ENCODE assay signal across 1 cellular context in genomic region chr17:8079291-8080207, GRCh38.
TF ChIP-seq lines count a peak whose summit lies in the region.

No MANE protein-coding gene starts in this region.

TF ChIP-seq in HepG2, 621 proteins besides CTCF, POLR2A, EP300 and RAD21 (continued from another document and continues in another):
- TF ChIP-seq ERF (CRISPR knock-in tag; IDR thresholded peaks at IDR 0.05) = peak; percentile 3; the same call in 1 of the 2 replicates
- TF ChIP-seq, protein P1, sequence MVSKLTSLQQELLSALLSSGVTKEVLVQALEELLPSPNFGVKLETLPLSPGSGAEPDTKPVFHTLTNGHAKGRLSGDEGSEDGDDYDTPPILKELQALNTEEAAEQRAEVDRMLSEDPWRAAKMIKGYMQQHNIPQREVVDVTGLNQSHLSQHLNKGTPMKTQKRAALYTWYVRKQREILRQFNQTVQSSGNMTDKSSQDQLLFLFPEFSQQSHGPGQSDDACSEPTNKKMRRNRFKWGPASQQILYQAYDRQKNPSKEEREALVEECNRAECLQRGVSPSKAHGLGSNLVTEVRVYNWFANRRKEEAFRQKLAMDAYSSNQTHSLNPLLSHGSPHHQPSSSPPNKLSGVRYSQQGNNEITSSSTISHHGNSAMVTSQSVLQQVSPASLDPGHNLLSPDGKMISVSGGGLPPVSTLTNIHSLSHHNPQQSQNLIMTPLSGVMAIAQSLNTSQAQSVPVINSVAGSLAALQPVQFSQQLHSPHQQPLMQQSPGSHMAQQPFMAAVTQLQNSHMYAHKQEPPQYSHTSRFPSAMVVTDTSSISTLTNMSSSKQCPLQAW (CRISPR knock-in tag; IDR thresholded peaks at IDR 0.05) = peak; percentile 47; the same call in 1 of the 2 replicates
- TF ChIP-seq HOXD1 (CRISPR knock-in tag; IDR thresholded peaks at IDR 0.05) = no peak
- peak; percentile 57 for TF ChIP-seq RBFOX2 (IDR thresholded peaks at IDR 0.05; ENCODE audit: low read depth, low read length)
- no peak for TF ChIP-seq ZNF3 (CRISPR knock-in tag; IDR thresholded peaks at IDR 0.05)
- TF ChIP-seq POGK (CRISPR knock-in tag; conservative IDR thresholded peaks at IDR 0.05) = peak; percentile 56; the same call in 1 of the 2 replicates
- TF ChIP-seq FOXO1 (CRISPR knock-in tag; IDR thresholded peaks at IDR 0.05) = peak; percentile 7; the same call in 1 of the 2 replicates
- no peak for TF ChIP-seq CENPT (CRISPR knock-in tag; IDR thresholded peaks at IDR 0.05; ENCODE audit: low read depth)
- TF ChIP-seq, protein P2, sequence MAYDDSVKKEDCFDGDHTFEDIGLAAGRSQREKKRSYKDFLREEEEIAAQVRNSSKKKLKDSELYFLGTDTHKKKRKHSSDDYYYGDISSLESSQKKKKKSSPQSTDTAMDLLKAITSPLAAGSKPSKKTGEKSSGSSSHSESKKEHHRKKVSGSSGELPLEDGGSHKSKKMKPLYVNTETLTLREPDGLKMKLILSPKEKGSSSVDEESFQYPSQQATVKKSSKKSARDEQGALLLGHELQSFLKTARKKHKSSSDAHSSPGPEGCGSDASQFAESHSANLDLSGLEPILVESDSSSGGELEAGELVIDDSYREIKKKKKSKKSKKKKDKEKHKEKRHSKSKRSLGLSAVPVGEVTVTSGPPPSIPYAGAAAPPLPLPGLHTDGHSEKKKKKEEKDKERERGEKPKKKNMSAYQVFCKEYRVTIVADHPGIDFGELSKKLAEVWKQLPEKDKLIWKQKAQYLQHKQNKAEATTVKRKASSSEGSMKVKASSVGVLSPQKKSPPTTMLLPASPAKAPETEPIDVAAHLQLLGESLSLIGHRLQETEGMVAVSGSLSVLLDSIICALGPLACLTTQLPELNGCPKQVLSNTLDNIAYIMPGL (CRISPR knock-in tag; IDR thresholded peaks at IDR 0.05; ENCODE audit: borderline replicate concordance in 1 of 2, low read depth in 1 of 2) = peak; percentile 72 to 76
- TF ChIP-seq ZNF678 (CRISPR knock-in tag; IDR thresholded peaks at IDR 0.05) = no peak
- no peak for TF ChIP-seq CHCHD3 (CRISPR knock-in tag; IDR thresholded peaks at IDR 0.05)
- no peak for TF ChIP-seq ZNF740 (CRISPR knock-in tag; IDR thresholded peaks at IDR 0.05)
- 0 out of 2 replicates have a peak, but pooled peaks have one; percentile 19 for TF ChIP-seq TMF1 (CRISPR knock-in tag; IDR thresholded peaks at IDR 0.05; ENCODE audit: low read depth)
- 0 out of 2 replicates have a peak, but pooled peaks have one; percentile 39 for TF ChIP-seq CCDC6 (CRISPR knock-in tag; IDR thresholded peaks at IDR 0.05)
- TF ChIP-seq FOXA3 (CRISPR knock-in tag; IDR thresholded peaks at IDR 0.05) = peak; percentile 27; the same call in 1 of the 2 replicates
- TF ChIP-seq HNRNPK (IDR thresholded peaks at IDR 0.05; ENCODE audit: low read depth, low read length, poor library complexity, severe bottlenecking) = peak; percentile 18
- TF ChIP-seq ZNF24 (IDR thresholded peaks at IDR 0.05) = no peak
- TF ChIP-seq, protein P3, sequence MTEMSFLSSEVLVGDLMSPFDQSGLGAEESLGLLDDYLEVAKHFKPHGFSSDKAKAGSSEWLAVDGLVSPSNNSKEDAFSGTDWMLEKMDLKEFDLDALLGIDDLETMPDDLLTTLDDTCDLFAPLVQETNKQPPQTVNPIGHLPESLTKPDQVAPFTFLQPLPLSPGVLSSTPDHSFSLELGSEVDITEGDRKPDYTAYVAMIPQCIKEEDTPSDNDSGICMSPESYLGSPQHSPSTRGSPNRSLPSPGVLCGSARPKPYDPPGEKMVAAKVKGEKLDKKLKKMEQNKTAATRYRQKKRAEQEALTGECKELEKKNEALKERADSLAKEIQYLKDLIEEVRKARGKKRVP (CRISPR knock-in tag; IDR thresholded peaks at IDR 0.05) = peak in 1 of 2 experiments; percentile 48; a peak in 1 of 4 replicates
- no peak for TF ChIP-seq SNAPC5 (CRISPR knock-in tag; IDR thresholded peaks at IDR 0.05; ENCODE audit: borderline replicate concordance)
- TF ChIP-seq ZNF773 (CRISPR knock-in tag; IDR thresholded peaks at IDR 0.05; ENCODE audit: borderline replicate concordance) = no peak
- TF ChIP-seq NFE2 (CRISPR knock-in tag; IDR thresholded peaks at IDR 0.05) = no peak
- TF ChIP-seq ELF4 (CRISPR knock-in tag; IDR thresholded peaks at IDR 0.05; ENCODE audit: borderline replicate concordance) = no peak
- peak; percentile 79; the same call in 1 of the 2 replicates for TF ChIP-seq NRL (CRISPR knock-in tag; IDR thresholded peaks at IDR 0.05; ENCODE audit: borderline replicate concordance)
- no peak for TF ChIP-seq CHD4 (IDR thresholded peaks at IDR 0.05; ENCODE audit: borderline replicate concordance, low read length)
- 0 out of 2 replicates have a peak, but pooled peaks have one; percentile 45 for TF ChIP-seq ZNF30 (CRISPR knock-in tag; IDR thresholded peaks at IDR 0.05)
- TF ChIP-seq, protein P4, sequence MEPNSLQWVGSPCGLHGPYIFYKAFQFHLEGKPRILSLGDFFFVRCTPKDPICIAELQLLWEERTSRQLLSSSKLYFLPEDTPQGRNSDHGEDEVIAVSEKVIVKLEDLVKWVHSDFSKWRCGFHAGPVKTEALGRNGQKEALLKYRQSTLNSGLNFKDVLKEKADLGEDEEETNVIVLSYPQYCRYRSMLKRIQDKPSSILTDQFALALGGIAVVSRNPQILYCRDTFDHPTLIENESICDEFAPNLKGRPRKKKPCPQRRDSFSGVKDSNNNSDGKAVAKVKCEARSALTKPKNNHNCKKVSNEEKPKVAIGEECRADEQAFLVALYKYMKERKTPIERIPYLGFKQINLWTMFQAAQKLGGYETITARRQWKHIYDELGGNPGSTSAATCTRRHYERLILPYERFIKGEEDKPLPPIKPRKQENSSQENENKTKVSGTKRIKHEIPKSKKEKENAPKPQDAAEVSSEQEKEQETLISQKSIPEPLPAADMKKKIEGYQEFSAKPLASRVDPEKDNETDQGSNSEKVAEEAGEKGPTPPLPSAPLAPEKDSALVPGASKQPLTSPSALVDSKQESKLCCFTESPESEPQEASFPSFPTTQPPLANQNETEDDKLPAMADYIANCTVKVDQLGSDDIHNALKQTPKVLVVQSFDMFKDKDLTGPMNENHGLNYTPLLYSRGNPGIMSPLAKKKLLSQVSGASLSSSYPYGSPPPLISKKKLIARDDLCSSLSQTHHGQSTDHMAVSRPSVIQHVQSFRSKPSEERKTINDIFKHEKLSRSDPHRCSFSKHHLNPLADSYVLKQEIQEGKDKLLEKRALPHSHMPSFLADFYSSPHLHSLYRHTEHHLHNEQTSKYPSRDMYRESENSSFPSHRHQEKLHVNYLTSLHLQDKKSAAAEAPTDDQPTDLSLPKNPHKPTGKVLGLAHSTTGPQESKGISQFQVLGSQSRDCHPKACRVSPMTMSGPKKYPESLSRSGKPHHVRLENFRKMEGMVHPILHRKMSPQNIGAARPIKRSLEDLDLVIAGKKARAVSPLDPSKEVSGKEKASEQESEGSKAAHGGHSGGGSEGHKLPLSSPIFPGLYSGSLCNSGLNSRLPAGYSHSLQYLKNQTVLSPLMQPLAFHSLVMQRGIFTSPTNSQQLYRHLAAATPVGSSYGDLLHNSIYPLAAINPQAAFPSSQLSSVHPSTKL (CRISPR knock-in tag; IDR thresholded peaks at IDR 0.05) = peak; percentile 45
- TF ChIP-seq ZMYM2 (CRISPR knock-in tag; IDR thresholded peaks at IDR 0.05) = 0 out of 2 replicates have a peak, but pooled peaks have one; percentile 46
- TF ChIP-seq, protein P5, sequence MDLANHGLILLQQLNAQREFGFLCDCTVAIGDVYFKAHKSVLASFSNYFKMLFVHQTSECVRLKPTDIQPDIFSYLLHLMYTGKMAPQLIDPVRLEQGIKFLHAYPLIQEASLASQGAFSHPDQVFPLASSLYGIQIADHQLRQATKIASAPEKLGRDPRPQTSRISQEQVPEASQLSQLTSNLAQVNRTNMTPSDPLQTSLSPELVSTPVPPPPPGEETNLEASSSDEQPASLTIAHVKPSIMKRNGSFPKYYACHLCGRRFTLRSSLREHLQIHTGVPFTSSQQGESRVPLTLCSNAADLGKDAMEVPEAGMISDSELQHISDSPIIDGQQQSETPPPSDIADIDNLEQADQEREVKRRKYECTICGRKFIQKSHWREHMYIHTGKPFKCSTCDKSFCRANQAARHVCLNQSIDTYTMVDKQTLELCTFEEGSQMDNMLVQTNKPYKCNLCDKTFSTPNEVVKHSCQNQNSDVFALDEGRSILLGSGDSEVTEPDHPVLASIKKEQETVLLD (CRISPR knock-in tag; IDR thresholded peaks at IDR 0.05; ENCODE audit: low read depth) = 0 out of 2 replicates have a peak, but pooled peaks have one; percentile 31
- peak; percentile 33; the same call in 1 of the 2 replicates for TF ChIP-seq KLF6 (CRISPR knock-in tag; IDR thresholded peaks at IDR 0.05)
- TF ChIP-seq ZFYVE20 (CRISPR knock-in tag; IDR thresholded peaks at IDR 0.05; ENCODE audit: borderline replicate concordance, low read depth) = no peak
- TF ChIP-seq KAT8 (CRISPR knock-in tag; IDR thresholded peaks at IDR 0.05) = no peak
- TF ChIP-seq, protein P6, sequence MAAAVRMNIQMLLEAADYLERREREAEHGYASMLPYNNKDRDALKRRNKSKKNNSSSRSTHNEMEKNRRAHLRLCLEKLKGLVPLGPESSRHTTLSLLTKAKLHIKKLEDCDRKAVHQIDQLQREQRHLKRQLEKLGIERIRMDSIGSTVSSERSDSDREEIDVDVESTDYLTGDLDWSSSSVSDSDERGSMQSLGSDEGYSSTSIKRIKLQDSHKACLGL (CRISPR knock-in tag; IDR thresholded peaks at IDR 0.05) = peak; percentile 33; the same call in 1 of the 2 replicates
- TF ChIP-seq ZHX1 (CRISPR knock-in tag; IDR thresholded peaks at IDR 0.05; ENCODE audit: low read depth) = peak; percentile 53; the same call in 1 of the 2 replicates
- peak; percentile 15; the same call in 1 of the 2 replicates for TF ChIP-seq MYC (CRISPR knock-in tag; IDR thresholded peaks at IDR 0.05; ENCODE audit: borderline replicate concordance)
- 0 out of 2 replicates have a peak, but pooled peaks have one; percentile 37 for TF ChIP-seq RCOR2 (CRISPR knock-in tag; IDR thresholded peaks at IDR 0.05)
- peak; percentile 29; the same call in 1 of the 2 replicates for TF ChIP-seq GABPA (IDR thresholded peaks at IDR 0.05; ENCODE audit: low read depth, low read length)
- peak; percentile 75 for TF ChIP-seq GABPA (CRISPR knock-in tag; IDR thresholded peaks at IDR 0.05; ENCODE audit: low read depth)
- peak; percentile 22; the same call in 1 of the 2 replicates for TF ChIP-seq NFATC3 (CRISPR knock-in tag; IDR thresholded peaks at IDR 0.05)
- TF ChIP-seq NFKB2 (CRISPR knock-in tag; IDR thresholded peaks at IDR 0.05; ENCODE audit: borderline replicate concordance) = no peak; the same call in 1 of the 2 replicates
- no peak for TF ChIP-seq PLRG1 (conservative IDR thresholded peaks at IDR 0.05)
- no peak for TF ChIP-seq IRF1 (CRISPR knock-in tag; IDR thresholded peaks at IDR 0.05; ENCODE audit: low read depth)
- peak; percentile 7 for TF ChIP-seq TEAD3 (CRISPR knock-in tag; optimal IDR thresholded peaks at IDR 0.05; ENCODE audit: borderline replicate concordance)
- TF ChIP-seq ZSCAN22 (CRISPR knock-in tag; IDR thresholded peaks at IDR 0.05) = no peak
- TF ChIP-seq NR2C2 (CRISPR knock-in tag; IDR thresholded peaks at IDR 0.05; ENCODE audit: borderline replicate concordance) = no peak
- TF ChIP-seq ZNF691 (CRISPR knock-in tag; IDR thresholded peaks at IDR 0.05; ENCODE audit: borderline replicate concordance, low read depth) = no peak
- TF ChIP-seq HNF4G (IDR thresholded peaks at IDR 0.05; ENCODE audit: borderline replicate concordance, low read depth, low read length) = peak; percentile 80
- TF ChIP-seq HNF4G (CRISPR knock-in tag; IDR thresholded peaks at IDR 0.05; ENCODE audit: borderline replicate concordance, low read depth) = peak; percentile 92
- TF ChIP-seq MEF2D (CRISPR knock-in tag; IDR thresholded peaks at IDR 0.05) = no peak
- TF ChIP-seq ZNF12 (CRISPR knock-in tag; IDR thresholded peaks at IDR 0.05) = 0 out of 2 replicates have a peak, but pooled peaks have one; percentile 13
